1 cellular context compared by ENCODE assay signal in the genomic region with DNA sequence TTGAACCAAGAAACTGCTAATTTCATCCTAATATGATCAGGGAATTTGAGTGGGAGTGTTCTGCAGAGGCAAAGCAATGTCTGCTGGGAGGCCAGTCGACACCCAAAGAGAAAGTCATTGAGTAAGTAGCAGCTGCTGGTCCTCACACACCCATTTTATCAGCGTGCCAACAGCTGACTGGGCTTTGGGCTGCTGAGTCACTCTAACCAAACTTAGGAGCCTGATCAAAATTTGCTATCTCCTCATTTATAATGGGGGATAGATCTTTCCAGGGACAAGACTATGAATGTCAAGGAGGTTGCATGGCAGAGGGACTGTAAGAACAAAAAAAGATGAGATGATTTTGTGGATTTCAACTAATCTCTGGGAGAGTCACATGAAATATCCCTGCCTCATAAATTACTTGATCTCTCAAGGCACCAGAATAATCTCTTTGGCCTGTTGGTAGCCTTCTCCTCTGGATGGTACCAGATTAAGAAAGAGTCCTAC.
TF ChIP-seq lines count a peak whose summit lies in the region.

No MANE protein-coding gene starts in this region.

TF ChIP-seq in GM12878, 131 proteins besides CTCF, POLR2A, EP300 and RAD21:
- no peak for TF ChIP-seq HSF1 (IDR thresholded peaks at IDR 0.05; ENCODE audit: low read depth, low read length)
- no peak for TF ChIP-seq SUPT20H (IDR thresholded peaks at IDR 0.05; ENCODE audit: borderline replicate concordance, control insufficient read depth, low read depth, low read length)
- TF ChIP-seq PAX8 (IDR thresholded peaks at IDR 0.05): no peak
- no peak for TF ChIP-seq NR2C2 (IDR thresholded peaks at IDR 0.05; ENCODE audit: borderline replicate concordance, control insufficient read depth, insufficient read length, low read depth)
- no peak for TF ChIP-seq E2F4 (IDR thresholded peaks at IDR 0.05; ENCODE audit: low read depth, low read length)
- no peak for TF ChIP-seq RELA (IDR thresholded peaks at IDR 0.05; ENCODE audit: borderline replicate concordance, partially characterized antibody)
- TF ChIP-seq JUNB (IDR thresholded peaks at IDR 0.05): 0 out of 2 replicates have a peak, but pooled peaks have one; percentile 13
- TF ChIP-seq SP1 (IDR thresholded peaks at IDR 0.05; ENCODE audit: low read depth, low read length): no peak
- 0 out of 2 replicates have a peak, but pooled peaks have one; percentile 72 for TF ChIP-seq TCF3 (IDR thresholded peaks at IDR 0.05; ENCODE audit: borderline replicate concordance, insufficient read depth, low read depth, low read length)
- TF ChIP-seq TCF7 (IDR thresholded peaks at IDR 0.05; ENCODE audit: borderline replicate concordance): no peak
- TF ChIP-seq YY1 (IDR thresholded peaks at IDR 0.05; ENCODE audit: low read depth, low read length): 0 out of 2 replicates have a peak, but pooled peaks have one; percentile 23
- TF ChIP-seq BHLHE40 (IDR thresholded peaks at IDR 0.05; ENCODE audit: borderline replicate concordance in 1 of 2, low read depth in 2 of 2, low read length in 1 of 2): peak in 1 of 2 experiments; percentile 19; a peak in 1 of 4 replicates
- no peak for TF ChIP-seq CBX5 (IDR thresholded peaks at IDR 0.05; ENCODE audit: low read depth)
- TF ChIP-seq SIN3A (IDR thresholded peaks at IDR 0.05; ENCODE audit: low read depth, low read length): peak; percentile 77; the same call in 1 of the 2 replicates
- TF ChIP-seq CREM (IDR thresholded peaks at IDR 0.05; ENCODE audit: low read depth): no peak
- TF ChIP-seq RFX5 (IDR thresholded peaks at IDR 0.05; ENCODE audit: low read depth, low read length): 0 out of 2 replicates have a peak, but pooled peaks have one; percentile 41
- TF ChIP-seq ELK1 (IDR thresholded peaks at IDR 0.05; ENCODE audit: low read depth, low read length): no peak
- peak; percentile 71 for TF ChIP-seq TCF12 (IDR thresholded peaks at IDR 0.05; ENCODE audit: low read depth, low read length)
- TF ChIP-seq, protein P1, sequence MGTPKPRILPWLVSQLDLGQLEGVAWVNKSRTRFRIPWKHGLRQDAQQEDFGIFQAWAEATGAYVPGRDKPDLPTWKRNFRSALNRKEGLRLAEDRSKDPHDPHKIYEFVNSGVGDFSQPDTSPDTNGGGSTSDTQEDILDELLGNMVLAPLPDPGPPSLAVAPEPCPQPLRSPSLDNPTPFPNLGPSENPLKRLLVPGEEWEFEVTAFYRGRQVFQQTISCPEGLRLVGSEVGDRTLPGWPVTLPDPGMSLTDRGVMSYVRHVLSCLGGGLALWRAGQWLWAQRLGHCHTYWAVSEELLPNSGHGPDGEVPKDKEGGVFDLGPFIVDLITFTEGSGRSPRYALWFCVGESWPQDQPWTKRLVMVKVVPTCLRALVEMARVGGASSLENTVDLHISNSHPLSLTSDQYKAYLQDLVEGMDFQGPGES (IDR thresholded peaks at IDR 0.05): no peak
- no peak for TF ChIP-seq SPI1 (IDR thresholded peaks at IDR 0.05; ENCODE audit: borderline replicate concordance, insufficient read depth, low read depth, low read length)
- no peak for TF ChIP-seq SRF (IDR thresholded peaks at IDR 0.05; ENCODE audit: low read depth in 2 of 2, low read length in 2 of 2)
- TF ChIP-seq, protein P2, sequence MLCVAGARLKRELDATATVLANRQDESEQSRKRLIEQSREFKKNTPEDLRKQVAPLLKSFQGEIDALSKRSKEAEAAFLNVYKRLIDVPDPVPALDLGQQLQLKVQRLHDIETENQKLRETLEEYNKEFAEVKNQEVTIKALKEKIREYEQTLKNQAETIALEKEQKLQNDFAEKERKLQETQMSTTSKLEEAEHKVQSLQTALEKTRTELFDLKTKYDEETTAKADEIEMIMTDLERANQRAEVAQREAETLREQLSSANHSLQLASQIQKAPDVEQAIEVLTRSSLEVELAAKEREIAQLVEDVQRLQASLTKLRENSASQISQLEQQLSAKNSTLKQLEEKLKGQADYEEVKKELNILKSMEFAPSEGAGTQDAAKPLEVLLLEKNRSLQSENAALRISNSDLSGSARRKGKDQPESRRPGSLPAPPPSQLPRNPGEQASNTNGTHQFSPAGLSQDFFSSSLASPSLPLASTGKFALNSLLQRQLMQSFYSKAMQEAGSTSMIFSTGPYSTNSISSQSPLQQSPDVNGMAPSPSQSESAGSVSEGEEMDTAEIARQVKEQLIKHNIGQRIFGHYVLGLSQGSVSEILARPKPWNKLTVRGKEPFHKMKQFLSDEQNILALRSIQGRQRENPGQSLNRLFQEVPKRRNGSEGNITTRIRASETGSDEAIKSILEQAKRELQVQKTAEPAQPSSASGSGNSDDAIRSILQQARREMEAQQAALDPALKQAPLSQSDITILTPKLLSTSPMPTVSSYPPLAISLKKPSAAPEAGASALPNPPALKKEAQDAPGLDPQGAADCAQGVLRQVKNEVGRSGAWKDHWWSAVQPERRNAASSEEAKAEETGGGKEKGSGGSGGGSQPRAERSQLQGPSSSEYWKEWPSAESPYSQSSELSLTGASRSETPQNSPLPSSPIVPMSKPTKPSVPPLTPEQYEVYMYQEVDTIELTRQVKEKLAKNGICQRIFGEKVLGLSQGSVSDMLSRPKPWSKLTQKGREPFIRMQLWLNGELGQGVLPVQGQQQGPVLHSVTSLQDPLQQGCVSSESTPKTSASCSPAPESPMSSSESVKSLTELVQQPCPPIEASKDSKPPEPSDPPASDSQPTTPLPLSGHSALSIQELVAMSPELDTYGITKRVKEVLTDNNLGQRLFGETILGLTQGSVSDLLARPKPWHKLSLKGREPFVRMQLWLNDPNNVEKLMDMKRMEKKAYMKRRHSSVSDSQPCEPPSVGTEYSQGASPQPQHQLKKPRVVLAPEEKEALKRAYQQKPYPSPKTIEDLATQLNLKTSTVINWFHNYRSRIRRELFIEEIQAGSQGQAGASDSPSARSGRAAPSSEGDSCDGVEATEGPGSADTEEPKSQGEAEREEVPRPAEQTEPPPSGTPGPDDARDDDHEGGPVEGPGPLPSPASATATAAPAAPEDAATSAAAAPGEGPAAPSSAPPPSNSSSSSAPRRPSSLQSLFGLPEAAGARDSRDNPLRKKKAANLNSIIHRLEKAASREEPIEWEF (IDR thresholded peaks at IDR 0.05; ENCODE audit: insufficient replicate concordance, low read depth, low read length): peak; percentile 61
- peak; percentile 97; the same call in 1 of the 2 replicates for TF ChIP-seq BACH1 (IDR thresholded peaks at IDR 0.05; ENCODE audit: borderline replicate concordance)
- no peak for TF ChIP-seq NR2C1 (IDR thresholded peaks at IDR 0.05)
- TF ChIP-seq MXI1 (IDR thresholded peaks at IDR 0.05; ENCODE audit: low read depth, low read length): peak; percentile 53; the same call in 1 of the 2 replicates
